17 cellular contexts compared by ENCODE assay signal in genomic region chr15:36359286-36359685, GRCh38.
A peak's percentile ranks its signal among the peaks of the same experiment; 100 is the strongest.
DNase-seq lines count a peak whose midpoint lies in the region; ATAC-seq and TF ChIP-seq lines count a peak whose summit lies in the region.
"Had no signal": no experiment of that assay in that cellular context is flagged by ENCODE, and none has a peak within 500 bp of the region (broad histone marks: within the 10 kb centered on the region; RNA-seq: fewer than 3 reads in every experiment).

No MANE protein-coding gene starts in this region.

- H2BK120ac ChIP-seq in mesenchymal stem cell (ENCODE audit: low read depth, low read length): peak overlapping the region; percentile 89

- H3K27ac ChIP-seq in BLaER1 treated with 17β-estradiol and CSF1 and Interleukin-3, amounts not matched to agents 10 nM and 100 nM: peak overlapping the region in 6 of 11 experiments; percentile 1 to 86 (median 79); a peak in 6 of 22 replicates
- H3K27ac ChIP-seq in HCT116 (ENCODE audit: low read depth, low read length) (no peak overlapping the region), mesenchymal stem cell (ENCODE audit: low read length, poor library complexity, severe bottlenecking) (no peak overlapping the region)
- H3K27ac ChIP-seq: KMS-11 had no signal

- H2BK12ac ChIP-seq in mesenchymal stem cell (ENCODE audit: low read length in 2 of 2): peak overlapping the region; percentile 91 to 98

- peak overlapping the region; percentile 54 to 73 for H3K18ac ChIP-seq in mesenchymal stem cell (ENCODE audit: low read depth in 1 of 2, low read length in 2 of 2)

- H2AFZ ChIP-seq in HCT116 (ENCODE audit: low read depth, low read length, poor library complexity, severe bottlenecking) (peak overlapping the region; percentile 8), mesenchymal stem cell (ENCODE audit: low read depth, low read length) (no peak overlapping the region)

- peak overlapping the region; percentile 60 to 68 for H3K4ac ChIP-seq in mesenchymal stem cell (ENCODE audit: low read depth in 1 of 2, low read length in 2 of 2)

- H2BK5ac ChIP-seq in mesenchymal stem cell (ENCODE audit: low read depth, low read length, poor library complexity, severe bottlenecking): no peak overlapping the region

- BruUV-seq in HCT116 (replicated peaks; lab: Mats Ljungman, UMichigan): no TSS peak

- DNase-seq in HCT116 (ENCODE audit: low read depth, low spot score) (no peak), RPMI7951 (ENCODE audit: low read depth) (peak; percentile 56), mesenchymal stem cell (no peak), NCI-H2107 (lab: John Stamatoyannopoulos, UW) (no peak), GM13976 (ENCODE audit: low spot score) (no peak)
- no peak for DNase-seq in stimulated activated CD4-positive, alpha-beta T cell treated with anti-CD3 and anti-CD28 coated beads, Interleukin-15, amount 100 ng/mL, for 24 hours
- DNase-seq in stimulated activated CD8-positive, alpha-beta memory T cell treated with anti-CD3 and anti-CD28 coated beads, Interleukin-4, amount 100 ng/mL, for 48 hours: no peak
- DNase-seq: ACHN; CD8-positive, alpha-beta T cell; GOT3; NCI-H1436; NCI-H2081 treated with DMSO at 0.1 percent for 48 hours; NCI-H226; NCI-H748 treated with DMSO at 0.1 percent for 48 hours; SHP77 treated with DMSO at 0.1 percent for 48 hours had no signal

- TF ChIP-seq CTCF in HCT116 (IDR thresholded peaks at IDR 0.05 in 2 of 3, conservative IDR thresholded peaks at IDR 0.05 in 1 of 3; ENCODE audit: borderline replicate concordance in 1 of 3, insufficient read depth in 1 of 3, low read depth in 2 of 3, low read length in 2 of 3) (no peak), GM13976 (IDR thresholded peaks at IDR 0.05; ENCODE audit: borderline replicate concordance, control extremely low read depth, extremely low read depth, insufficient read depth, missing control alignments) (no peak)

- no peak for ATAC-seq in HCT116
- ATAC-seq: CD8-positive, alpha-beta T cell had no signal

- intact Hi-C loops in HCT116 (cut with micrococcal nuclease): no loop called here

- H3K27me3 ChIP-seq in BLaER1 treated with 17β-estradiol and CSF1 and Interleukin-3, amounts not matched to agents 10 nM and 100 nM: no peaks in the 10 kb centered on the region
- no peaks in the 10 kb centered on the region for H3K27me3 ChIP-seq in HCT116 (ENCODE audit: insufficient read depth, low read length)
- no peaks in the 10 kb centered on the region for H3K27me3 ChIP-seq in mesenchymal stem cell (ENCODE audit: control insufficient read depth in 1 of 2, insufficient read depth in 1 of 2, low read length in 2 of 2)

- RAD21 ChIA-PET in HCT116 (lab: Charles Lee; ENCODE audit: low non-redundant PET in 1 of 2, low total read pairs in 2 of 2, uncharacterized antibody in 2 of 2, unreplicated experiment in 2 of 2): no interaction called here

- in situ Hi-C loops in GM13976 (cut with MboI; ENCODE audit: low sequenced_read_pairs, unreplicated experiment): no loop called here

- H3K4me3 ChIP-seq in BLaER1 treated with 17β-estradiol and CSF1 and Interleukin-3, amounts not matched to agents 10 nM and 100 nM: no peak overlapping the region
- H3K4me3 ChIP-seq in HCT116 (replicated peaks in 1 of 2; ENCODE audit: low read depth in 1 of 2, low read length in 2 of 2) (no peak overlapping the region), mesenchymal stem cell (ENCODE audit: insufficient read depth in 1 of 2, low read depth in 1 of 2, low read length in 2 of 2) (no peak overlapping the region)

- no peak overlapping the region for H3K23ac ChIP-seq in mesenchymal stem cell (ENCODE audit: low read length in 2 of 2)

- H3K9me3 ChIP-seq in BLaER1 treated with 17β-estradiol and CSF1 and Interleukin-3, amounts not matched to agents 10 nM and 100 nM (replicated peaks in 1 of 11): peaks cover 0 to 5% (median 1%) of the 10 kb centered on the region in 11 experiments; a peak in 6 of 22 replicates
- H3K9me3 ChIP-seq in HCT116 (ENCODE audit: control insufficient read depth in 1 of 2, insufficient read depth in 1 of 2, low read depth in 1 of 2, low read length in 2 of 2) (no peaks in the 10 kb centered on the region), mesenchymal stem cell (ENCODE audit: control insufficient read depth, low read length) (no peaks in the 10 kb centered on the region)

- H4K20me1 ChIP-seq in BLaER1 treated with 17β-estradiol and CSF1 and Interleukin-3, amounts not matched to agents 10 nM and 100 nM: no peaks in the 10 kb centered on the region
- H4K20me1 ChIP-seq in HCT116 (ENCODE audit: insufficient read depth): no peaks in the 10 kb centered on the region

- no peaks in the 10 kb centered on the region for H3K36me3 ChIP-seq in BLaER1 treated with 17β-estradiol and CSF1 and Interleukin-3, amounts not matched to agents 10 nM and 100 nM
- H3K36me3 ChIP-seq in HCT116 (ENCODE audit: control insufficient read depth in 1 of 2, insufficient read depth in 2 of 2, low read length in 2 of 2) (no peaks in the 10 kb centered on the region), mesenchymal stem cell (ENCODE audit: control insufficient read depth in 1 of 2, insufficient read depth in 2 of 2, low read depth in 1 of 2, low read length in 2 of 2) (no peaks in the 10 kb centered on the region)

- H2BK15ac ChIP-seq in mesenchymal stem cell (ENCODE audit: low read depth, poor library complexity, severe bottlenecking): peak overlapping the region; percentile 45

- H3K9me2 ChIP-seq in HCT116 (ENCODE audit: insufficient read depth): no peaks in the 10 kb centered on the region

- no peak overlapping the region for H4K8ac ChIP-seq in mesenchymal stem cell (ENCODE audit: low read length)

- no peak for TF ChIP-seq POLR2A in HCT116 (IDR thresholded peaks at IDR 0.05; ENCODE audit: borderline replicate concordance, extremely low read depth, insufficient read depth, insufficient read length)

- CTCF ChIA-PET in HCT116 (lab: Charles Lee): no interaction called here

- no peaks in the 10 kb centered on the region for H3K79me1 ChIP-seq in mesenchymal stem cell (replicated peaks; ENCODE audit: low read length, poor library complexity, severe bottlenecking)

- POLR2A ChIA-PET in HCT116 (lab: Charles Lee): no interaction called here

- peaks cover 39 to 56% (median 48%) of the 10 kb centered on the region in 10 experiments for H3K4me1 ChIP-seq in BLaER1 treated with 17β-estradiol and CSF1 and Interleukin-3, amounts not matched to agents 10 nM and 100 nM
- H3K4me1 ChIP-seq in HCT116 (ENCODE audit: control insufficient read depth in 1 of 2, insufficient read depth in 2 of 2, low read length in 2 of 2) (peaks cover under 1 to 49% of the 10 kb centered on the region in 2 experiments), mesenchymal stem cell (ENCODE audit: control insufficient read depth, insufficient read depth, low read depth, low read length) (peaks cover 3% of the 10 kb centered on the region)

- no peak overlapping the region for H2AK5ac ChIP-seq in mesenchymal stem cell (ENCODE audit: low read length, severe bottlenecking)

- H3K79me2 ChIP-seq in HCT116 (ENCODE audit: insufficient read depth, low read length): no peaks in the 10 kb centered on the region

- H3K14ac ChIP-seq in mesenchymal stem cell (ENCODE audit: low read length in 2 of 2): no peak overlapping the region

- H3K9ac ChIP-seq in BLaER1 treated with 17β-estradiol and CSF1 and Interleukin-3, amounts not matched to agents 10 nM and 100 nM: no peak overlapping the region
- no peak overlapping the region for H3K9ac ChIP-seq in HCT116 (ENCODE audit: low read length)
- H3K9ac ChIP-seq in mesenchymal stem cell (ENCODE audit: low read length): no peak overlapping the region
- H3K9ac ChIP-seq: KMS-11 had no signal

- H4K91ac ChIP-seq in mesenchymal stem cell (ENCODE audit: low read length): peak overlapping the region; percentile 43

- no peak for TF ChIP-seq RAD21 in HCT116 (IDR thresholded peaks at IDR 0.05; ENCODE audit: low read depth)

- 88% methylated on average over 3 of the region's 4 CpGs for WGBS in mesenchymal stem cell

- peak overlapping the region; percentile 72 to 94 (median 86) for H3K4me2 ChIP-seq in BLaER1 treated with 17β-estradiol and CSF1 and Interleukin-3, amounts not matched to agents 10 nM and 100 nM
- H3K4me2 ChIP-seq in HCT116 (ENCODE audit: low read length) (no peak overlapping the region), mesenchymal stem cell (ENCODE audit: low read length, poor library complexity, severe bottlenecking) (no peak overlapping the region)
- H3K4me2 ChIP-seq: KMS-11 had no signal

TF ChIP-seq in HCT116, 20 proteins besides CTCF, POLR2A, EP300 and RAD21 (continues in another document):
- TF ChIP-seq SP1 (IDR thresholded peaks at IDR 0.05; ENCODE audit: low read depth): no peak
- TF ChIP-seq YY1 (IDR thresholded peaks at IDR 0.05; ENCODE audit: extremely low read depth, insufficient replicate concordance, low read depth, low read length): no peak
- no peak for TF ChIP-seq FOSL1 (IDR thresholded peaks at IDR 0.05; ENCODE audit: low read depth)
- TF ChIP-seq CBX3 (IDR thresholded peaks at IDR 0.05; ENCODE audit: low read depth): no peak
- TF ChIP-seq SIN3A (IDR thresholded peaks at IDR 0.05; ENCODE audit: low read depth): no peak
- TF ChIP-seq MAX (IDR thresholded peaks at IDR 0.05): no peak
- no peak for TF ChIP-seq POLR2AphosphoS5 (IDR thresholded peaks at IDR 0.05; ENCODE audit: low read depth, low read length)
- no peak for TF ChIP-seq TCF7L2 (IDR thresholded peaks at IDR 0.05; ENCODE audit: borderline replicate concordance, extremely low read depth, insufficient read depth, insufficient read length)
- no peak for TF ChIP-seq CEBPB (IDR thresholded peaks at IDR 0.05; ENCODE audit: low read depth)
- no peak for TF ChIP-seq ZBTB33 (IDR thresholded peaks at IDR 0.05; ENCODE audit: extremely low read depth, insufficient replicate concordance, low read length)
- TF ChIP-seq EGR1 (IDR thresholded peaks at IDR 0.05; ENCODE audit: low read depth): no peak

Comparison
In these comparisons a context has a peak if more than half of its experiments do, and no peak if none do; other contexts are left out.
1. H3K27ac ChIP-seq: peak in BLaER1 treated with 17β-estradiol and CSF1 and Interleukin-3, amounts not matched to agents 10 nM and 100 nM (6 of 11); none in HCT116 (single experiment) and mesenchymal stem cell (single experiment).
2. H3K4me2 ChIP-seq: peak in BLaER1 treated with 17β-estradiol and CSF1 and Interleukin-3, amounts not matched to agents 10 nM and 100 nM (11 of 11); none in HCT116 (single experiment) and mesenchymal stem cell (single experiment).